ENCODE assay signal across 8 cellular contexts in the genomic region with DNA sequence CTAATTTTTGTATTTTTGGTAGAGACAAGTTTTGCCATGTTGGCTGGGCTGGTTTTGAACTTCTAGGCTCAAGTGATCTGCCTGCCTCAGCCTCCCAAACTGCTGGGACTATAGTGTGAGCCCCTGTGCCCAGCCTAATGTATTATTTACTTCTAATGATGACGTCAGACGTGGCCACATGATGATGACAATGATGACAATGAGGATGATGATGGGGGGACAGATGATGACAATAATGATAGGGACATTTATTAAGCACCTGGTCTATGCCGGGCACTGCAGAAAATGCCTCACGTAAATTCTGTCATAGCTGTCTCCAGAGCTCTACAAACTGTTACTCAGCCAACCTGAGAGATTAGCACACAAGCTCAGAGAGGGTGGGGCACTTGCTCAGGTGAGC.
"Had no signal": no experiment of that assay in that cellular context is flagged by ENCODE, and none has a peak within 500 bp of the region (broad histone marks: within the 10 kb centered on the region; RNA-seq: fewer than 3 reads in every experiment).

No MANE protein-coding gene starts in this region.

- ATAC-seq: GM12878 had no signal

- H3K4me3 ChIP-seq: GM12878 had no signal

- FAIRE-seq: G401.6, GM12878, GM12891, GM12892, GM18507, GM19239 had no signal

- DNase-seq: GDM1, GF-D8 had no signal
